9 cellular contexts compared by ENCODE assay signal in the genomic region with DNA sequence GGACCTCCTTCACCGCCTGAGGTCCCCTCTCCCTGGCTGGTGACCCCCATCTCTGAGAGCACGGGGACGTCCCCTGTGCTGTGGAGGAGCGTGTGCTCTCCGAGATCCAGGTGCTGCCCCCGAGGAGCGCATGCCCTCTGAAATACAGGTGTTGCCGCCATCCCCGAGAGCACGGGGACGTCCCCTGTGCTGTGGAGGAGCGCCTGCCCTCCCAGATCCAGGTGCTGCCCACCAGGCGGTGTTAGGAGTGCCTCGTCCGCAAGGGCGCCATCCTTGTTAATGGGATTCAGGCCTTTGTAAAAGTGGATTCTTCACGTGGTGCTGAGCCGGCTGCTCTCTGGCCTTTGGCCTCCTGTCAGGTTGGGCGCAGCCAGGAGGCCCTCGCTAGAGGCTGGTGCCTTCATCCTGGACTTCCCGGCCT. TPM values are rescaled to one million over a fixed set of nuclear protein-coding genes. Genes with fewer than 3 reads are reported as not detected.
DNase-seq lines count a peak whose midpoint lies in the region; ATAC-seq, FAIRE-seq and TF ChIP-seq lines count a peak whose summit lies in the region.
"Had no signal": no experiment of that assay in that cellular context is flagged by ENCODE, and none has a peak within 500 bp of the region (broad histone marks: within the 10 kb centered on the region; RNA-seq: fewer than 3 reads in every experiment).

No MANE protein-coding gene starts in this region.

- H3K9me3 ChIP-seq in breast epithelium, result no peaks in the 10 kb centered on the region
- peaks cover 14% of the 10 kb centered on the region for H3K9me3 ChIP-seq in mammary epithelial cell (replicated peaks; ENCODE audit: insufficient read depth, low read length)
- no peaks in the 10 kb centered on the region for H3K9me3 ChIP-seq in kidney (ENCODE audit: control insufficient read depth in 1 of 2, low read length in 2 of 2)
- H3K9me3 ChIP-seq in upper lobe of left lung, result no peaks in the 10 kb centered on the region
- no peaks in the 10 kb centered on the region for H3K9me3 ChIP-seq in transverse colon

- H3K4me1 ChIP-seq in breast epithelium, result no peaks in the 10 kb centered on the region
- H3K4me1 ChIP-seq in mammary epithelial cell (ENCODE audit: insufficient read depth, low read length), result peaks cover 7% of the 10 kb centered on the region
- H3K4me1 ChIP-seq in kidney (ENCODE audit: control insufficient read depth in 1 of 2, insufficient read depth in 1 of 2, low read depth in 1 of 2, low read length in 2 of 2), result peaks cover 0 to 5% of the 10 kb centered on the region in 2 donors
- peaks cover 0 to 12% (median 6%) of the 10 kb centered on the region in 4 donors for H3K4me1 ChIP-seq in upper lobe of left lung
- H3K4me1 ChIP-seq in transverse colon, result peaks cover 0 to 9% (median 7%) of the 10 kb centered on the region in 4 donors

- DNase-seq in breast epithelium (ENCODE audit: low spot score in 2 of 2) (no peak), mammary epithelial cell (no peak), NCI-H1105 (lab: John Stamatoyannopoulos, UW) (peak; percentile 51), kidney (peak; percentile 62), upper lobe of left lung (no peak), transverse colon (no peak)
- DNase-seq in effector CD4-positive, alpha-beta T cell, result no peak

- CTCF ChIA-PET in mammary epithelial cell (lab: Charles Lee; ENCODE audit: low non-redundant PET), result interaction anchor here (0.6 to 1.0 kb wide), 2 partner anchors 9 to 260 kb away, joined by 6 to 7 read pairs; no protein-coding TSS in a partner anchor

- H3K9ac ChIP-seq in mammary epithelial cell (ENCODE audit: insufficient read depth, low read length) (no peak overlapping the region), kidney (ENCODE audit: low read length in 2 of 2) (peak overlapping the region in 1 of 2 donors; percentile 29)

- no TSS peak for BruUV-seq in mammary epithelial cell (replicated peaks; lab: Mats Ljungman, UMichigan)

- TF ChIP-seq EP300 in upper lobe of left lung (IDR thresholded peaks at IDR 0.05) (no peak), transverse colon (IDR thresholded peaks at IDR 0.05; ENCODE audit: low read depth) (no peak)

- H4K20me1 ChIP-seq in mammary epithelial cell (ENCODE audit: insufficient read depth, low read length), result no peaks in the 10 kb centered on the region

- ATAC-seq in upper lobe of left lung (ENCODE audit: low FRiP score in 2 of 2) (peak; percentile 9 to 13), GM21529 (IDR thresholded peaks at IDR 0.05; ENCODE audit: unreplicated experiment) (no peak)

- in situ Hi-C loops in mammary epithelial cell (cut with MboI; ENCODE audit: low sequenced_read_pairs in 2 of 2), result loop anchor here (25.0 kb wide), 1 partner anchor 458 kb away; the partner anchor contains the start of genes LRCOL1 (in 2 of the 2) and P2RX2 (in 2 of the 2)
- in situ Hi-C loops in transverse colon (cut with MboI; ENCODE audit: low pct_ligation_motif_present in 1 of 4, low pct_unique_long_range_greater_than_20kb in 1 of 4, low sequenced_read_pairs in 3 of 4), result no loop called here

- no peaks in the 10 kb centered on the region for H3K36me3 ChIP-seq in breast epithelium
- no peaks in the 10 kb centered on the region for H3K36me3 ChIP-seq in mammary epithelial cell (ENCODE audit: insufficient read depth, low read length)
- peaks cover 13 to 21% of the 10 kb centered on the region in 2 donors for H3K36me3 ChIP-seq in kidney (ENCODE audit: control insufficient read depth in 1 of 2, insufficient read depth in 2 of 2, low read length in 2 of 2)
- H3K36me3 ChIP-seq in upper lobe of left lung, result peaks cover 2 to 38% (median 19%) of the 10 kb centered on the region in 4 donors
- peaks cover 0 to 5% (median 0%) of the 10 kb centered on the region in 4 donors for H3K36me3 ChIP-seq in transverse colon

- TF ChIP-seq CTCF in breast epithelium (IDR thresholded peaks at IDR 0.05) (no peak), mammary epithelial cell (conservative IDR thresholded peaks at IDR 0.05 in 1 of 2, IDR thresholded peaks at IDR 0.05 in 1 of 2; ENCODE audit: extremely low read depth in 1 of 2, insufficient read depth in 1 of 2, low read depth in 1 of 2, low read length in 2 of 2) (no peak), kidney (IDR thresholded peaks at IDR 0.05; ENCODE audit: borderline replicate concordance, extremely low read depth, insufficient read depth) (no peak), upper lobe of left lung (IDR thresholded peaks at IDR 0.05) (no peak), transverse colon (IDR thresholded peaks at IDR 0.05) (no peak)

- WGBS in mammary epithelial cell (ENCODE audit: low coverage, missing lambda C conversion rate), result 79% methylated on average over 18 of the region's 21 CpGs
- WGBS in upper lobe of left lung, 2 donors, result 58 to 67% methylated on average over 16 to 21 of the region's 21 CpGs
- WGBS in transverse colon (ENCODE audit: low coverage in 1 of 2), 2 donors, result 68% methylated on average over 21 of the region's 21 CpGs; no CpG with 5 or more reads in 1 of the 2 donors

- H3K4me3 ChIP-seq in breast epithelium (peak overlapping the region in 2 of 3 donors; percentile 14 to 21), mammary epithelial cell (replicated peaks in 1 of 3; ENCODE audit: insufficient read depth in 1 of 3, low read depth in 2 of 3, low read length in 3 of 3) (no peak overlapping the region), kidney (ENCODE audit: low read length in 2 of 2) (peak overlapping the region in 1 of 2 donors; percentile 43), upper lobe of left lung (peak overlapping the region in 3 of 4 donors; percentile 17 to 37 (median 32)), transverse colon (peak overlapping the region in 1 of 4 donors; percentile 29)

- no peaks in the 10 kb centered on the region for H3K27me3 ChIP-seq in breast epithelium
- no peaks in the 10 kb centered on the region for H3K27me3 ChIP-seq in mammary epithelial cell (ENCODE audit: insufficient read depth, low read length)
- no peaks in the 10 kb centered on the region for H3K27me3 ChIP-seq in upper lobe of left lung
- no peaks in the 10 kb centered on the region for H3K27me3 ChIP-seq in transverse colon

- dilution Hi-C loops in mammary epithelial cell (cut with HindIII; ENCODE audit: low sequenced_read_pairs), result no loop called here

- intact Hi-C loops in breast epithelium (cut with DNase I; ENCODE audit: low total_unique reads), result no loop called here
- intact Hi-C loops in mammary epithelial cell (cut with micrococcal nuclease), result loop anchor here (1.0 to 5.0 kb wide), 6 partner anchors 65 to 483 kb away; no protein-coding TSS in a partner anchor
- intact Hi-C loops in kidney (cut with DNase I), result no loop called here
- intact Hi-C loops in transverse colon (cut with DNase I; ENCODE audit: low total_unique reads), result loop anchor here (10.0 kb wide), 1 partner anchor 220 kb away; no protein-coding TSS in a partner anchor

- no peak overlapping the region for H3K27ac ChIP-seq in breast epithelium
- H3K27ac ChIP-seq in mammary epithelial cell (ENCODE audit: insufficient read depth, low read depth, low read length), result no peak overlapping the region
- no peak overlapping the region for H3K27ac ChIP-seq in kidney (ENCODE audit: low read depth in 2 of 2, low read length in 2 of 2)
- no peak overlapping the region for H3K27ac ChIP-seq in upper lobe of left lung
- no peak overlapping the region for H3K27ac ChIP-seq in transverse colon
- H3K27ac ChIP-seq: VCaP had no signal

- FAIRE-seq in kidney (lab: Jason Lieb, UNC), result no peak

- TF ChIP-seq POLR2A in breast epithelium (IDR thresholded peaks at IDR 0.05) (no peak), upper lobe of left lung (IDR thresholded peaks at IDR 0.05) (no peak), transverse colon (IDR thresholded peaks at IDR 0.05) (no peak)

- no peak overlapping the region for H3K4me2 ChIP-seq in mammary epithelial cell (ENCODE audit: insufficient read depth, low read depth, low read length)

- no peaks in the 10 kb centered on the region for H3K79me2 ChIP-seq in mammary epithelial cell (ENCODE audit: insufficient read depth, low read length)

- no peak overlapping the region for H2AFZ ChIP-seq in mammary epithelial cell (ENCODE audit: low read depth, low read length)

RNA-seq across cellular contexts. Expression of gene NOC4L, which starts 10.1 kb away (rescaled TPM):
- total RNA-seq in breast epithelium (10 to 100 TPM; 10.1 to 14.3 (median 11.1) TPM), mammary epithelial cell (10 to 100 TPM; 17.5 to 27.7 TPM), kidney (20.0 TPM), upper lobe of left lung (10 to 100 TPM in 5 of 6 donors, 1 to 10 TPM in 1; 7.4 to 22.4 (median 19.2) TPM), transverse colon (10 to 100 TPM in 2 of 4 donors, 1 to 10 TPM in 2; 5.2 to 12.6 (median 9.9) TPM)
- polyA plus RNA-seq in mammary epithelial cell (10.3 TPM), kidney (ENCODE audit: insufficient read depth, low read depth, low replicate concordance) (22.3 TPM)
- 7.5 TPM for polyA minus RNA-seq in mammary epithelial cell

RNA-seq across cellular contexts. Expression of gene DDX51, which starts 10.2 kb away (rescaled TPM):
- 10 to 100 TPM; 11.2 to 16.7 (median 16.4) TPM for total RNA-seq in breast epithelium
- 10 to 100 TPM in 1 of 2 donors, 1 to 10 TPM in 1; 8.8 to 20.4 TPM for total RNA-seq in mammary epithelial cell
- polyA plus RNA-seq in mammary epithelial cell, result 12.5 TPM
- polyA minus RNA-seq in mammary epithelial cell, result 17.8 TPM
- total RNA-seq in kidney, result 19.6 TPM
- 10.3 TPM for polyA plus RNA-seq in kidney (ENCODE audit: insufficient read depth, low read depth, low replicate concordance)
- 10 to 100 TPM in 5 of 6 donors, 1 to 10 TPM in 1; 8.7 to 23.5 (median 19.2) TPM for total RNA-seq in upper lobe of left lung
- total RNA-seq in transverse colon, result 10 to 100 TPM in 3 of 4 donors, 1 to 10 TPM in 1; 5.3 to 52.7 (median 21.2) TPM

Comparison
In these comparisons a context has a peak if more than half of its experiments do, and no peak if none do; other contexts are left out.
1. H3K4me3 ChIP-seq: peak in breast epithelium (2 of 3) and upper lobe of left lung (3 of 4); none in mammary epithelial cell (0 of 3).
2. intact Hi-C loops: an anchor here in mammary epithelial cell (1.0 to 5.0 kb wide) and transverse colon (10.0 kb wide); none called in breast epithelium and kidney.
3. DNase-seq: peak in NCI-H1105 (single experiment) and kidney (single experiment); none in breast epithelium (0 of 2), mammary epithelial cell (single experiment), upper lobe of left lung (0 of 2), transverse colon (single experiment) and effector CD4-positive, alpha-beta T cell (single experiment).
4. in situ Hi-C loops: an anchor here in mammary epithelial cell (25.0 kb wide); none called in transverse colon.